Comparison of ENCODE assay signal across 20 cellular contexts in genomic region chr4:72553540-72553939, GRCh38. TPM values are rescaled to one million over a fixed set of nuclear protein-coding genes. Genes with fewer than 3 reads are reported as not detected.
"Had no signal": no experiment of that assay in that cellular context is flagged by ENCODE, and none has a peak within 500 bp of the region (broad histone marks: within the 10 kb centered on the region; RNA-seq: fewer than 3 reads in every experiment).

No MANE protein-coding gene starts in this region.

- DNase-seq: activated CD4-positive, alpha-beta T cell treated with anti-CD3 and anti-CD28 coated beads for 1 hour; activated CD8-positive, alpha-beta memory T cell treated with anti-CD3 and anti-CD28 coated beads for 24 hours; activated CD8-positive, alpha-beta memory T cell treated with anti-CD3 and anti-CD28 coated beads, Interleukin-2, amount 50 U/mL, for 48 hours; activated effector memory CD4-positive, alpha-beta T cell treated with anti-CD3 and anti-CD28 coated beads, Interleukin-2, amount 50 U/mL, for 16 hours; activated naive CD4-positive, alpha-beta T cell treated with anti-CD3 and anti-CD28 coated beads, Interleukin-2, amount 50 U/mL, for 16 hours; activated T-cell treated with anti-CD3 and anti-CD28 coated beads, Interleukin-2, amount 50 U/mL, for 48 hours; effector CD4-positive, alpha-beta T cell; midbrain; nephron progenitor cell; nucleus accumbens; posterior cingulate gyrus; stimulated activated CD4-positive, alpha-beta T cell treated with anti-CD3 and anti-CD28 coated beads, Interleukin-12 subunit alpha, Interleukin-12 subunit beta, amount 100 ng/mL, for 4 hours; stimulated activated CD4-positive, alpha-beta T cell treated with anti-CD3 and anti-CD28 coated beads, Interleukin-1b, Interleukin-23, amount 100 ng/mL, for 48 hours; stimulated activated naive CD8-positive, alpha-beta T cell treated with anti-CD3 and anti-CD28 coated beads, Interleukin-15, amount 100 ng/mL, for 72 hours; trophoblast cell had no signal

- H3K36me3 ChIP-seq: esophagus muscularis mucosa, vagina had no signal

- H3K4me1 Mint-ChIP-seq: stimulated activated naive CD8-positive, alpha-beta T cell treated with anti-CD3 and anti-CD28 coated beads, Interleukin-15, amount 100 ng/mL, for 72 hours had no signal

- H3K4me3 ChIP-seq: esophagus muscularis mucosa, lung, vagina had no signal

- H3K27ac Mint-ChIP-seq: nephron progenitor cell; stimulated activated naive CD8-positive, alpha-beta T cell treated with anti-CD3 and anti-CD28 coated beads, Interleukin-15, amount 100 ng/mL, for 72 hours had no signal

- H3K27me3 ChIP-seq: esophagus muscularis mucosa, vagina had no signal

- H3K4me1 ChIP-seq: esophagus muscularis mucosa, vagina had no signal

- H3K9me3 ChIP-seq: esophagus muscularis mucosa, vagina had no signal

- H3K4me3 Mint-ChIP-seq: nephron progenitor cell; stimulated activated naive CD8-positive, alpha-beta T cell treated with anti-CD3 and anti-CD28 coated beads, Interleukin-15, amount 100 ng/mL, for 72 hours had no signal

- FAIRE-seq: bronchial epithelial cell had no signal

- H3K9me3 Mint-ChIP-seq: nephron progenitor cell had no signal

- H3K27ac ChIP-seq: esophagus muscularis mucosa, vagina had no signal

- ATAC-seq: stimulated activated naive CD8-positive, alpha-beta T cell treated with anti-CD3 and anti-CD28 coated beads, Interleukin-15, amount 100 ng/mL, for 72 hours had no signal

RNA-seq across cellular contexts. Expression of gene ADAMTS3, which starts 15.5 kb away (rescaled TPM):
- total RNA-seq: T-helper 2 cell treated with Interferon-gamma antibody and Interleukin-4, amounts not matched to agents 100 ng/mL and 5 ng/mL, for 36 hours had no signal
